8 cellular contexts compared by ENCODE assay signal in the genomic region with DNA sequence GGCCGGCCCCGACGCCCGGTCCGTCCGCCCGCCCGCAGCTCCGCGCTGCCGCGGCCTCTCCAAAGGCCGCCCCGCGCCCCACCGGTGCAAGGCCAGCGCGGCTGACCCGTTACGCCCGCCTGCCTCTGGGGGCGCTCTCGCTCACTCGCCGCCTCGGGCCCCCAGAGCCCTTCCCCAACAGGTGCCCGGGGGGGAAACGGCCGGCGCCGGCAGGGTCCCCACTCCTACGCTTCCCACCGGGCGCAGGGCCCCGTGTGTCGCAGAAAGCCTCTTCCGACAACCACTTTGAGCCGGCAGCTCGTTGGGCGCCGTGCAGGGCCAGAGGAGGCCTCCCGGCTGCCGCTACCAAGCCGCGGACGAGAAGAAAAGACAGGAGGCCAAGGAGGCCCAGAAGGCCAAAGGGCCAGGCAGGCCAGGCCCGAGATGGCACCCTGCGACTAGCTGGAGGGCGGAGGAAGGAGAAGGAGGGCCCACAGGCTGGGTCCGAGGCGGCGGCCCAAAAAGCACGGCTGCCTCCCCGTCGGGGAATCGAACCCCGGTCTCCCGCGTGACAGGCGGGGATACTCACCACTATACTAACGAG.
A peak's percentile ranks its signal among the peaks of the same experiment; 100 is the strongest.
DNase-seq lines count a peak whose midpoint lies in the region; ATAC-seq and TF ChIP-seq lines count a peak whose summit lies in the region.

No MANE protein-coding gene starts in this region.

- peaks cover 0 to 2% (median 0%) of the 10 kb centered on the region in 3 donors for H3K36me3 Mint-ChIP-seq in CD8-positive, alpha-beta memory T cell
- peaks cover 6% of the 10 kb centered on the region for H3K36me3 Mint-ChIP-seq in stimulated activated memory B cell treated with anti-CD40 and anti-IgM and Interleukin-4, amounts not matched to agents 10 μg/mL and 1 μg/mL and 100 μg/mL, for 72 hours

- H3K9me3 Mint-ChIP-seq in CD8-positive, alpha-beta memory T cell: peaks cover 0 to 2% (median 0%) of the 10 kb centered on the region in 5 donors
- H3K9me3 Mint-ChIP-seq in stimulated activated memory B cell treated with anti-CD40 and anti-IgM and Interleukin-4, amounts not matched to agents 10 μg/mL and 1 μg/mL and 100 μg/mL, for 72 hours: peaks cover 3% of the 10 kb centered on the region

- peaks cover 9 to 21% (median 16%) of the 10 kb centered on the region in 3 donors for H3K4me1 Mint-ChIP-seq in CD8-positive, alpha-beta memory T cell
- H3K4me1 Mint-ChIP-seq in stimulated activated memory B cell treated with anti-CD40 and anti-IgM and Interleukin-4, amounts not matched to agents 10 μg/mL and 1 μg/mL and 100 μg/mL, for 72 hours: peaks cover 4% of the 10 kb centered on the region

- TF ChIP-seq CTCF in WERI-Rb-1 (IDR thresholded peaks at IDR 0.05; ENCODE audit: low read depth, low read length) (peak; percentile 83), dorsolateral prefrontal cortex (IDR thresholded peaks at IDR 0.05 in 54 of 56, conservative IDR thresholded peaks at IDR 0.05 in 2 of 56; ENCODE audit: low read depth in 1 of 56, partially characterized antibody in 56 of 56) (peak in 49 of 56 donors; percentile 21 to 71 (median 46))

- WGBS in mesenchymal stem cell: 2% methylated on average over 34 of the region's 61 CpGs

- ATAC-seq in HG02763 (IDR thresholded peaks at IDR 0.05; ENCODE audit: unreplicated experiment): peak; percentile 40
- ATAC-seq in stimulated activated memory B cell treated with anti-CD40 and anti-IgM and Interleukin-4, amounts not matched to agents 10 μg/mL and 1 μg/mL and 100 μg/mL, for 72 hours: peak; percentile 29

- no peak overlapping the region for H2BK12ac ChIP-seq in mesenchymal stem cell (ENCODE audit: low read length in 2 of 2)

- no peak overlapping the region for H3K27ac Mint-ChIP-seq in CD8-positive, alpha-beta memory T cell
- peak overlapping the region; percentile 82 for H3K27ac Mint-ChIP-seq in stimulated activated memory B cell treated with anti-CD40 and anti-IgM and Interleukin-4, amounts not matched to agents 10 μg/mL and 1 μg/mL and 100 μg/mL, for 72 hours

- no peak overlapping the region for H2BK15ac ChIP-seq in mesenchymal stem cell (ENCODE audit: low read depth, poor library complexity, severe bottlenecking)

- H3K4me2 ChIP-seq in mesenchymal stem cell (ENCODE audit: low read length, poor library complexity, severe bottlenecking): peak overlapping the region; percentile 74

- H4K8ac ChIP-seq in mesenchymal stem cell (ENCODE audit: low read length): no peak overlapping the region

- H3K4me1 ChIP-seq in CD8-positive, alpha-beta memory T cell (ENCODE audit: insufficient read depth, low read length): peaks cover 5% of the 10 kb centered on the region
- H3K4me1 ChIP-seq in mesenchymal stem cell (ENCODE audit: control insufficient read depth, insufficient read depth, low read depth, low read length): peaks cover 9% of the 10 kb centered on the region

- H3K23ac ChIP-seq in mesenchymal stem cell (ENCODE audit: low read length in 2 of 2): no peak overlapping the region

- peaks cover 12% of the 10 kb centered on the region for H3K27me3 ChIP-seq in CD8-positive, alpha-beta memory T cell (ENCODE audit: insufficient read depth, low read length, poor library complexity, severe bottlenecking)
- H3K27me3 ChIP-seq in WERI-Rb-1 (ENCODE audit: insufficient read depth, low read depth, severe bottlenecking) (peaks cover 13% of the 10 kb centered on the region), dorsolateral prefrontal cortex (peaks cover 0 to 55% (median 39%) of the 10 kb centered on the region in 45 donors), mesenchymal stem cell (ENCODE audit: control insufficient read depth in 1 of 2, insufficient read depth in 1 of 2, low read length in 2 of 2) (peaks cover 26 to 34% of the 10 kb centered on the region in 2 experiments)

- DNase-seq in CD8-positive, alpha-beta memory T cell: peak; percentile 39 to 58 (median 41)
- DNase-seq in WERI-Rb-1 (peak; percentile 72), dorsolateral prefrontal cortex (peak in 6 of 10 donors; percentile 24 to 63 (median 36)), mesenchymal stem cell (peak; percentile 71), NCI-H748 treated with DMSO at 0.1 percent for 48 hours (lab: John Stamatoyannopoulos, UW) (no peak), NOMO-1 (lab: John Stamatoyannopoulos, UW; ENCODE audit: unreplicated experiment in 2 of 2) (no peak)

- intact Hi-C loops in dorsolateral prefrontal cortex (cut with DNase I): no loop called here

- CTCF ChIA-PET in CD8-positive, alpha-beta memory T cell (lab: Charles Lee): interaction anchor here (1.1 to 1.7 kb wide), 3 partner anchors 11 to 50 kb away, joined by 3 to 5 read pairs (median 4); no protein-coding TSS in a partner anchor

- no peak overlapping the region for H4K91ac ChIP-seq in mesenchymal stem cell (ENCODE audit: low read length)

- H2AK5ac ChIP-seq in mesenchymal stem cell (ENCODE audit: low read length, severe bottlenecking): no peak overlapping the region

- no peak overlapping the region for H3K27ac ChIP-seq in CD8-positive, alpha-beta memory T cell (ENCODE audit: low read depth, low read length)
- H3K27ac ChIP-seq in WERI-Rb-1 (peak overlapping the region; percentile 70), dorsolateral prefrontal cortex (peak overlapping the region in 34 of 59 donors; percentile 13 to 88 (median 68)), mesenchymal stem cell (ENCODE audit: low read length, poor library complexity, severe bottlenecking) (no peak overlapping the region)

- H3K9ac ChIP-seq in mesenchymal stem cell (ENCODE audit: low read length): peak overlapping the region; percentile 30

- H2BK5ac ChIP-seq in mesenchymal stem cell (ENCODE audit: low read depth, low read length, poor library complexity, severe bottlenecking): no peak overlapping the region

- H2AFZ ChIP-seq in mesenchymal stem cell (ENCODE audit: low read depth, low read length): no peak overlapping the region

- H3K36me3 ChIP-seq in CD8-positive, alpha-beta memory T cell (ENCODE audit: insufficient read depth, low read length): no peaks in the 10 kb centered on the region
- H3K36me3 ChIP-seq in WERI-Rb-1 (peaks cover 3% of the 10 kb centered on the region; the same call in 1 of the 2 replicates), mesenchymal stem cell (ENCODE audit: control insufficient read depth in 1 of 2, insufficient read depth in 2 of 2, low read depth in 1 of 2, low read length in 2 of 2) (no peaks in the 10 kb centered on the region)

- no peaks in the 10 kb centered on the region for H3K9me3 ChIP-seq in CD8-positive, alpha-beta memory T cell (ENCODE audit: low read length)
- peaks cover 2% of the 10 kb centered on the region for H3K9me3 ChIP-seq in WERI-Rb-1 (ENCODE audit: severe bottlenecking)
- no peaks in the 10 kb centered on the region for H3K9me3 ChIP-seq in mesenchymal stem cell (ENCODE audit: control insufficient read depth, low read length)

- POLR2A ChIA-PET in CD8-positive, alpha-beta memory T cell (lab: Charles Lee): no interaction called here

- H3K14ac ChIP-seq in mesenchymal stem cell (ENCODE audit: low read length in 2 of 2): no peak overlapping the region

- peak overlapping the region; percentile 78 to 93 (median 83) for H3K4me3 Mint-ChIP-seq in CD8-positive, alpha-beta memory T cell
- H3K4me3 Mint-ChIP-seq in stimulated activated memory B cell treated with anti-CD40 and anti-IgM and Interleukin-4, amounts not matched to agents 10 μg/mL and 1 μg/mL and 100 μg/mL, for 72 hours: peak overlapping the region; percentile 87

- H3K27me3 Mint-ChIP-seq in CD8-positive, alpha-beta memory T cell: peaks cover 33 to 46% of the 10 kb centered on the region in 2 donors
- H3K27me3 Mint-ChIP-seq in stimulated activated memory B cell treated with anti-CD40 and anti-IgM and Interleukin-4, amounts not matched to agents 10 μg/mL and 1 μg/mL and 100 μg/mL, for 72 hours: peaks cover 40% of the 10 kb centered on the region

- no peak overlapping the region for H2BK120ac ChIP-seq in mesenchymal stem cell (ENCODE audit: low read depth, low read length)

- H3K4ac ChIP-seq in mesenchymal stem cell (ENCODE audit: low read depth in 1 of 2, low read length in 2 of 2): no peak overlapping the region

- H3K79me1 ChIP-seq in mesenchymal stem cell (replicated peaks; ENCODE audit: low read length, poor library complexity, severe bottlenecking): no peaks in the 10 kb centered on the region

- peak overlapping the region; percentile 32 for H3K4me3 ChIP-seq in CD8-positive, alpha-beta memory T cell (ENCODE audit: low read length)
- H3K4me3 ChIP-seq in WERI-Rb-1 (ENCODE audit: low read depth, low read length) (peak overlapping the region; percentile 97), dorsolateral prefrontal cortex (peak overlapping the region; percentile 14 to 81 (median 63)), mesenchymal stem cell (ENCODE audit: insufficient read depth in 1 of 2, low read depth in 1 of 2, low read length in 2 of 2) (peak overlapping the region; percentile 40 to 77)

- peak overlapping the region in 1 of 2 experiments; percentile 0 for H3K18ac ChIP-seq in mesenchymal stem cell (ENCODE audit: low read depth in 1 of 2, low read length in 2 of 2)

Comparison
In these comparisons a context has a peak if more than half of its experiments do, and no peak if none do; other contexts are left out.
1. DNase-seq: peak in CD8-positive, alpha-beta memory T cell (5 of 5), WERI-Rb-1 (single experiment), dorsolateral prefrontal cortex (6 of 10) and mesenchymal stem cell (single experiment); none in NCI-H748 treated with DMSO at 0.1 percent for 48 hours (single experiment) and NOMO-1 (0 of 2).
2. H3K27ac ChIP-seq: peak in WERI-Rb-1 (single experiment) and dorsolateral prefrontal cortex (34 of 59); none in CD8-positive, alpha-beta memory T cell (single experiment) and mesenchymal stem cell (single experiment).
3. H3K4me3 ChIP-seq: peak in every context shown above with its lines; median percentile 97 in WERI-Rb-1; 63 in dorsolateral prefrontal cortex; 58 in mesenchymal stem cell; 32 in CD8-positive, alpha-beta memory T cell.